8 cellular contexts compared by ENCODE assay signal in genomic region chr21:41878831-41879189, GRCh38. TPM values are rescaled to one million over a fixed set of nuclear protein-coding genes. Genes with fewer than 3 reads are reported as not detected.
DNase-seq lines count a peak whose midpoint lies in the region; ATAC-seq and TF ChIP-seq lines count a peak whose summit lies in the region.

No MANE protein-coding gene starts in this region.

- H3K9me3 ChIP-seq in lower lobe of right lung = no peaks in the 10 kb centered on the region

- H3K27me3 Mint-ChIP-seq in activated CD4-positive, alpha-beta T cell treated with anti-CD3 and anti-CD28 coated beads, Interleukin-2, amount 10 ng/mL, durations not matched to agents 24 days and 14 days = no peaks in the 10 kb centered on the region

- no peaks in the 10 kb centered on the region for H3K27me3 ChIP-seq in lower lobe of right lung (ENCODE audit: low read depth)

- H3K4me1 Mint-ChIP-seq in activated CD4-positive, alpha-beta T cell treated with anti-CD3 and anti-CD28 coated beads, Interleukin-2, amount 10 ng/mL, durations not matched to agents 24 days and 14 days = peaks cover 21% of the 10 kb centered on the region

- H3K9me3 Mint-ChIP-seq in activated CD4-positive, alpha-beta T cell treated with anti-CD3 and anti-CD28 coated beads, Interleukin-2, amount 10 ng/mL, durations not matched to agents 24 days and 14 days = no peaks in the 10 kb centered on the region

- ATAC-seq in GM18511 (IDR thresholded peaks at IDR 0.05; ENCODE audit: unreplicated experiment) (peak; percentile 61), HG03064 (IDR thresholded peaks at IDR 0.05; ENCODE audit: low read depth, unreplicated experiment) (peak; percentile 44), lower lobe of right lung (peak; percentile 54 to 69)

- DNase-seq in AG04449 (ENCODE audit: low read depth, low spot score) = peak; percentile 44
- peak; percentile 80 for DNase-seq in NCI-H226
- peak; percentile 94 for DNase-seq in activated CD4-positive, alpha-beta T cell treated with anti-CD3 and anti-CD28 coated beads, Interleukin-2, amount 10 ng/mL, durations not matched to agents 24 days and 14 days
- DNase-seq in dermis blood vessel endothelial cell = peak; percentile 86
- DNase-seq in lower lobe of right lung = peak; percentile 89
- peak; percentile 46 to 74 (median 57) for DNase-seq in stimulated activated CD4-positive, alpha-beta T cell treated with anti-CD3 and anti-CD28 coated beads, TNF-alpha, amount 100 ng/mL, for 24 hours (ENCODE audit: low read depth in 3 of 3)

- H3K36me3 Mint-ChIP-seq in activated CD4-positive, alpha-beta T cell treated with anti-CD3 and anti-CD28 coated beads, Interleukin-2, amount 10 ng/mL, durations not matched to agents 24 days and 14 days (ENCODE audit: low read depth) = peaks cover 13% of the 10 kb centered on the region

- peaks cover 18% of the 10 kb centered on the region for H3K4me1 ChIP-seq in lower lobe of right lung

- peak overlapping the region; percentile 73 for H3K27ac ChIP-seq in lower lobe of right lung

- no peaks in the 10 kb centered on the region for H3K36me3 ChIP-seq in lower lobe of right lung

- intact Hi-C loops in activated CD4-positive, alpha-beta T cell treated with anti-CD3 and anti-CD28 coated beads, Interleukin-2, amount 10 ng/mL, durations not matched to agents 24 days and 14 days (cut with micrococcal nuclease) = loop anchor here (2.0 to 5.0 kb wide), 3 partner anchors 48 to 228 kb away; no protein-coding TSS in a partner anchor
- intact Hi-C loops in lower lobe of right lung (cut with DNase I) = no loop called here

- CTCF ChIA-PET in AG04449 (lab: Yijun Ruan, JAX) = interaction anchor here (1.2 to 2.5 kb wide), 2 partner anchors 62 to 239 kb away, joined by 4 to 15 read pairs; no protein-coding TSS in a partner anchor

- TF ChIP-seq CTCF in AG04449 (IDR thresholded peaks at IDR 0.05; ENCODE audit: insufficient read depth, low read length, missing control alignments) (no peak), lower lobe of right lung (IDR thresholded peaks at IDR 0.05) (no peak)

- H3K27ac Mint-ChIP-seq in activated CD4-positive, alpha-beta T cell treated with anti-CD3 and anti-CD28 coated beads, Interleukin-2, amount 10 ng/mL, durations not matched to agents 24 days and 14 days = peak overlapping the region; percentile 76

- H3K4me3 Mint-ChIP-seq in activated CD4-positive, alpha-beta T cell treated with anti-CD3 and anti-CD28 coated beads, Interleukin-2, amount 10 ng/mL, durations not matched to agents 24 days and 14 days = peak overlapping the region; percentile 91

- H3K4me3 ChIP-seq in AG04449 (ENCODE audit: low read depth, low read length) (peak overlapping the region; percentile 78), lower lobe of right lung (peak overlapping the region; percentile 91)

- POLR2A ChIA-PET in AG04449 (lab: Yijun Ruan, JAX) = interaction anchor here (1.0 to 2.0 kb wide), 2 partner anchors 161 to 263 kb away, joined by 3 to 7 read pairs; no protein-coding TSS in a partner anchor

RNA-seq across cellular contexts. Expression of gene PRDM15, which starts 0.3 kb away (rescaled TPM):
- 18.6 and 19.1 TPM in 2 replicates for total RNA-seq in activated CD4-positive, alpha-beta T cell treated with anti-CD3 and anti-CD28 coated beads, Interleukin-2, amount 10 ng/mL, durations not matched to agents 24 days and 14 days
- total RNA-seq in dermis blood vessel endothelial cell (5.8 and 7.3 TPM in 2 replicates), lower lobe of right lung (6.6 TPM)

Comparison
In these comparisons a context has a peak if more than half of its experiments do, and no peak if none do; other contexts are left out.
1. Peak in every context shown above with its lines: DNase-seq, ATAC-seq, H3K4me3 ChIP-seq and H3K27ac ChIP-seq.
2. DNase-seq: peak in every context shown above with its lines; median percentile 94 in activated CD4-positive, alpha-beta T cell treated with anti-CD3 and anti-CD28 coated beads, Interleukin-2, amount 10 ng/mL, durations not matched to agents 24 days and 14 days; 89 in lower lobe of right lung; 86 in dermis blood vessel endothelial cell; 80 in NCI-H226; 57 in stimulated activated CD4-positive, alpha-beta T cell treated with anti-CD3 and anti-CD28 coated beads, TNF-alpha, amount 100 ng/mL, for 24 hours; 44 in AG04449.